8 cellular contexts compared by ENCODE assay signal in genomic region chr4:101790521-101791188, GRCh38. TPM values are rescaled to one million over a fixed set of nuclear protein-coding genes. Genes with fewer than 3 reads are reported as not detected.
A peak's percentile ranks its signal among the peaks of the same experiment; 100 is the strongest.
DNase-seq lines count a peak whose midpoint lies in the region; ATAC-seq and TF ChIP-seq lines count a peak whose summit lies in the region.

BANK1 (plus strand) TSS chr4:101790730; CDS start chr4:101790881, 151 bp downstream.

- no peaks in the 10 kb centered on the region for H3K4me1 ChIP-seq in smooth muscle cell (ENCODE audit: low read depth)

- no peaks in the 10 kb centered on the region for H3F3A ChIP-seq in smooth muscle cell (ENCODE audit: low read depth)

- peak within 1 kb of the TSS; percentile 72 to 75 (median 74) for H3K4me3 Mint-ChIP-seq in T-cell
- H3K4me3 Mint-ChIP-seq in central memory CD8-positive, alpha-beta T cell = peak within 1 kb of the TSS; percentile 73

- H3K27ac Mint-ChIP-seq in T-cell = peak within 1 kb of the TSS; percentile 5 to 31
- no peak within 1 kb of the TSS for H3K27ac Mint-ChIP-seq in central memory CD8-positive, alpha-beta T cell (ENCODE audit: low read depth)

- H3K4me2 ChIP-seq in smooth muscle cell = peak within 1 kb of the TSS; percentile 88

- TF ChIP-seq CTCF in smooth muscle cell (IDR thresholded peaks at IDR 0.05; ENCODE audit: borderline replicate concordance, insufficient read depth, poor library complexity, severe bottlenecking) = peak; percentile 26

- POLR2A ChIA-PET in T-cell (lab: Charles Lee) = no interaction called here

- no peaks in the 10 kb centered on the region for H3K79me2 ChIP-seq in smooth muscle cell (ENCODE audit: low read depth)

- no peaks in the 10 kb centered on the region for H3K36me3 Mint-ChIP-seq in T-cell
- H3K36me3 Mint-ChIP-seq in central memory CD8-positive, alpha-beta T cell (ENCODE audit: insufficient read depth) = peaks cover 2% of the 10 kb centered on the region

- DNase-seq in DMS53 (lab: John Stamatoyannopoulos, UW) (peak; percentile 83), HPDE6-E6E7 (ENCODE audit: extremely low spot score) (peak; percentile 29), T-cell (peak in 28 of 34 experiments; percentile 2 to 62 (median 19)), iris pigment epithelial cell (ENCODE audit: low read depth) (peak; percentile 23), smooth muscle cell (lab: John Stamatoyannopoulos, UW; ENCODE audit: unreplicated experiment) (peak; percentile 2), dedifferentiated amniotic fluid mesenchymal stem cell (ENCODE audit: extremely low spot score) (no peak)
- DNase-seq in central memory CD8-positive, alpha-beta T cell (ENCODE audit: low spot score in 2 of 2) = no peak

- H3K27me3 ChIP-seq in smooth muscle cell (ENCODE audit: low read depth) = no peaks in the 10 kb centered on the region

- peaks cover 9 to 35% of the 10 kb centered on the region in 2 donors for H3K27me3 Mint-ChIP-seq in T-cell
- H3K27me3 Mint-ChIP-seq in central memory CD8-positive, alpha-beta T cell = peaks cover 40% of the 10 kb centered on the region

- no peaks in the 10 kb centered on the region for H3K9me3 ChIP-seq in smooth muscle cell (replicated peaks; ENCODE audit: low read depth)

- peaks cover 7 to 11% (median 8%) of the 10 kb centered on the region in 3 donors for H3K4me1 Mint-ChIP-seq in T-cell
- peaks cover 6% of the 10 kb centered on the region for H3K4me1 Mint-ChIP-seq in central memory CD8-positive, alpha-beta T cell

- H4K20me1 ChIP-seq in smooth muscle cell (ENCODE audit: low read depth) = no peaks in the 10 kb centered on the region

- H3K27ac ChIP-seq in smooth muscle cell (ENCODE audit: low read depth) = no peak within 1 kb of the TSS

- WGBS in smooth muscle cell (ENCODE audit: low lambda C conversion rate) = 8% methylated on average over 45 of the region's 45 CpGs

- H3K4me3 ChIP-seq in smooth muscle cell = peak within 1 kb of the TSS; percentile 55

- H2AFZ ChIP-seq in smooth muscle cell (ENCODE audit: low read depth) = peak within 1 kb of the TSS; percentile 100

- CTCF ChIA-PET in T-cell (lab: Charles Lee) = no interaction called here

- no peaks in the 10 kb centered on the region for H3K36me3 ChIP-seq in smooth muscle cell (ENCODE audit: low read depth)

- H3K9me3 Mint-ChIP-seq in T-cell = peaks cover 0 to 4% (median 2%) of the 10 kb centered on the region in 3 donors
- H3K9me3 Mint-ChIP-seq in central memory CD8-positive, alpha-beta T cell = no peaks in the 10 kb centered on the region

- H3K9ac ChIP-seq in smooth muscle cell (ENCODE audit: low read depth) = peak within 1 kb of the TSS; percentile 43

- ATAC-seq in GM21381 (IDR thresholded peaks at IDR 0.05; ENCODE audit: unreplicated experiment) (peak; percentile 99), T-cell (replicated peaks in 1 of 4) (peak; percentile 72 to 92 (median 86))
- ATAC-seq in central memory CD8-positive, alpha-beta T cell (replicated peaks; ENCODE audit: extremely low read depth, poor library complexity, severe bottlenecking) = peak; percentile 87

RNA-seq across cellular contexts. Expression of gene BANK1, which starts in this region (rescaled TPM):
- total RNA-seq in T-cell (10 to 100 TPM in 1 of 5 donors, 1 to 10 TPM in 4; 2.5 to 10.9 (median 3.5) TPM), smooth muscle cell (0.54 and 0.76 TPM in 2 replicates)
- 1.2 and 1.5 TPM in 2 replicates for polyA plus RNA-seq in smooth muscle cell

Comparison
In these comparisons a context has a peak if more than half of its experiments do, and no peak if none do; other contexts are left out.
1. DNase-seq: peak in DMS53 (single experiment), HPDE6-E6E7 (single experiment), T-cell (28 of 34), iris pigment epithelial cell (single experiment) and smooth muscle cell (single experiment); none in central memory CD8-positive, alpha-beta T cell (0 of 2) and dedifferentiated amniotic fluid mesenchymal stem cell (single experiment).
2. Peak in every context shown above with its lines, with median percentiles within 50 percentile points of each other: ATAC-seq.